In the genomic region with DNA sequence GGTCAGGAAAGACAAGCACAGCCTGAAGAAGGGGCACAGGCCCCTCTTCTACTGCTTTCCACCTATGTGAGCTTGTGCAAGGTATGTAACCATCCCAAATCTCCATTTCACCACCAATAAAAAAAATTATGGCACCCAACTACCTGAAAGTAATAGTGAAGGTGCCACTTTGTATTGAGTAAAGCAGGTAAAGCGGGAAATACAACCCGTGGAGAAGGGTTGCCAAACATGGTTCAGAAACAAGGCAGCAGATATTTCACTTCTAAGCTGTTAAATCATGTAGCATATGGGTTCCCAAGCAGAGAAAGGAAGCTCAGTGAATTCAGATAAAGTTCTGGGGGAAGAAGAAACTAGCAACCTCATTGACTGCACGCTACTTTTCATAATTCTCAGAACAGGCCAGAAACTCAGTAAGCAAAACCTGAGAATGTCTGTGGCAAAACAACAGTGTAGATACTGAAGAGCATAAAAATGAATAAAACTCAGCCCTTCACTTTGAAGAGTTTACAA, we compare ENCODE assay signal across 1 cellular context.
TF ChIP-seq lines count a peak whose summit lies in the region.

No MANE protein-coding gene starts in this region.

TF ChIP-seq in A549, 52 proteins besides CTCF, POLR2A, EP300 and RAD21 (continued from another document):
- TF ChIP-seq, protein P1, sequence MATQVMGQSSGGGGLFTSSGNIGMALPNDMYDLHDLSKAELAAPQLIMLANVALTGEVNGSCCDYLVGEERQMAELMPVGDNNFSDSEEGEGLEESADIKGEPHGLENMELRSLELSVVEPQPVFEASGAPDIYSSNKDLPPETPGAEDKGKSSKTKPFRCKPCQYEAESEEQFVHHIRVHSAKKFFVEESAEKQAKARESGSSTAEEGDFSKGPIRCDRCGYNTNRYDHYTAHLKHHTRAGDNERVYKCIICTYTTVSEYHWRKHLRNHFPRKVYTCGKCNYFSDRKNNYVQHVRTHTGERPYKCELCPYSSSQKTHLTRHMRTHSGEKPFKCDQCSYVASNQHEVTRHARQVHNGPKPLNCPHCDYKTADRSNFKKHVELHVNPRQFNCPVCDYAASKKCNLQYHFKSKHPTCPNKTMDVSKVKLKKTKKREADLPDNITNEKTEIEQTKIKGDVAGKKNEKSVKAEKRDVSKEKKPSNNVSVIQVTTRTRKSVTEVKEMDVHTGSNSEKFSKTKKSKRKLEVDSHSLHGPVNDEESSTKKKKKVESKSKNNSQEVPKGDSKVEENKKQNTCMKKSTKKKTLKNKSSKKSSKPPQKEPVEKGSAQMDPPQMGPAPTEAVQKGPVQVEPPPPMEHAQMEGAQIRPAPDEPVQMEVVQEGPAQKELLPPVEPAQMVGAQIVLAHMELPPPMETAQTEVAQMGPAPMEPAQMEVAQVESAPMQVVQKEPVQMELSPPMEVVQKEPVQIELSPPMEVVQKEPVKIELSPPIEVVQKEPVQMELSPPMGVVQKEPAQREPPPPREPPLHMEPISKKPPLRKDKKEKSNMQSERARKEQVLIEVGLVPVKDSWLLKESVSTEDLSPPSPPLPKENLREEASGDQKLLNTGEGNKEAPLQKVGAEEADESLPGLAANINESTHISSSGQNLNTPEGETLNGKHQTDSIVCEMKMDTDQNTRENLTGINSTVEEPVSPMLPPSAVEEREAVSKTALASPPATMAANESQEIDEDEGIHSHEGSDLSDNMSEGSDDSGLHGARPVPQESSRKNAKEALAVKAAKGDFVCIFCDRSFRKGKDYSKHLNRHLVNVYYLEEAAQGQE (IDR thresholded peaks at IDR 0.05): no peak
- TF ChIP-seq CBX2 (IDR thresholded peaks at IDR 0.05; ENCODE audit: borderline replicate concordance, low read depth) (no peak), ZFP36 (IDR thresholded peaks at IDR 0.05; ENCODE audit: borderline replicate concordance, partially characterized antibody) (no peak), CEBPB (IDR thresholded peaks at IDR 0.05) (no peak), GATA3 (IDR thresholded peaks at IDR 0.05; ENCODE audit: borderline replicate concordance) (no peak), HEYL (CRISPR knock-in tag; IDR thresholded peaks at IDR 0.05) (no peak), SREBF2 (IDR thresholded peaks at IDR 0.05) (no peak), KDM5A (IDR thresholded peaks at IDR 0.05) (no peak), EHF (CRISPR knock-in tag; IDR thresholded peaks at IDR 0.05) (no peak)
- TF ChIP-seq, protein P2, sequence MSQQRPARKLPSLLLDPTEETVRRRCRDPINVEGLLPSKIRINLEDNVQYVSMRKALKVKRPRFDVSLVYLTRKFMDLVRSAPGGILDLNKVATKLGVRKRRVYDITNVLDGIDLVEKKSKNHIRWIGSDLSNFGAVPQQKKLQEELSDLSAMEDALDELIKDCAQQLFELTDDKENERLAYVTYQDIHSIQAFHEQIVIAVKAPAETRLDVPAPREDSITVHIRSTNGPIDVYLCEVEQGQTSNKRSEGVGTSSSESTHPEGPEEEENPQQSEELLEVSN (IDR thresholded peaks at IDR 0.05; ENCODE audit: borderline replicate concordance, low read depth): no peak
